In genomic region chr14:88910386-88910785, GRCh38 we compare ENCODE assay signal across 1 cellular context.
TF ChIP-seq lines count a peak whose summit lies in the region.

No MANE protein-coding gene starts in this region.

TF ChIP-seq in H1, 55 proteins besides CTCF, POLR2A, EP300 and RAD21 (continued from another document):
- TF ChIP-seq CHD7 (IDR thresholded peaks at IDR 0.05; ENCODE audit: insufficient replicate concordance, low read length) = no peak
- no peak for TF ChIP-seq RFX5 (IDR thresholded peaks at IDR 0.05; ENCODE audit: borderline replicate concordance, low read depth, low read length)
- TF ChIP-seq SP4 (IDR thresholded peaks at IDR 0.05; ENCODE audit: low read length) = no peak
- TF ChIP-seq PHF8 (conservative IDR thresholded peaks at IDR 0.05; ENCODE audit: low read depth, low read length) = no peak
- no peak for TF ChIP-seq SIN3A (conservative IDR thresholded peaks at IDR 0.05 in 1 of 2, IDR thresholded peaks at IDR 0.05 in 1 of 2; ENCODE audit: low read depth in 1 of 2, low read length in 2 of 2)
- TF ChIP-seq SP1 (IDR thresholded peaks at IDR 0.05; ENCODE audit: low read depth, low read length) = no peak
- no peak for TF ChIP-seq KDM4A (IDR thresholded peaks at IDR 0.05; ENCODE audit: low read depth, low read length, severe bottlenecking)
- no peak for TF ChIP-seq BACH1 (IDR thresholded peaks at IDR 0.05; ENCODE audit: low read length)
- TF ChIP-seq TEAD4 (IDR thresholded peaks at IDR 0.05; ENCODE audit: low read depth, low read length) = no peak
- no peak for TF ChIP-seq TAF1 (IDR thresholded peaks at IDR 0.05; ENCODE audit: low read depth, low read length)
- no peak for TF ChIP-seq CBX5 (IDR thresholded peaks at IDR 0.05; ENCODE audit: low read depth, low read length)
- TF ChIP-seq RNF2 (IDR thresholded peaks at IDR 0.05; ENCODE audit: borderline replicate concordance, low read depth, low read length, missing control alignments, poor library complexity, severe bottlenecking) = no peak
- TF ChIP-seq CHD2 (IDR thresholded peaks at IDR 0.05; ENCODE audit: low read length) = no peak
- no peak for TF ChIP-seq ATF2 (IDR thresholded peaks at IDR 0.05; ENCODE audit: low read length)
- TF ChIP-seq TCF12 (IDR thresholded peaks at IDR 0.05; ENCODE audit: low read depth, low read length) = no peak
- TF ChIP-seq TBP (IDR thresholded peaks at IDR 0.05; ENCODE audit: low read depth, low read length) = no peak
